Comparison of ENCODE assay signal across 8 cellular contexts in genomic region chr1:9721606-9722377, GRCh38.
A peak's percentile ranks its signal among the peaks of the same experiment; 100 is the strongest.
DNase-seq lines count a peak whose midpoint lies in the region; ATAC-seq and TF ChIP-seq lines count a peak whose summit lies in the region.

No MANE protein-coding gene starts in this region.

- WGBS in body of pancreas, 2 donors, result 65 to 71% methylated on average over 7 to 24 of the region's 29 CpGs
- 89% methylated on average over 5 of the region's 29 CpGs for WGBS in right lobe of liver (ENCODE audit: insufficient coverage, low coverage, low lambda C conversion rate, missing lambda C conversion rate)
- 86% methylated on average over 8 of the region's 29 CpGs for whole genome bisulfite sequencing in suprapubic skin

- ATAC-seq in body of pancreas, result no peak
- peak in 1 of 4 donors; percentile 13 for ATAC-seq in right lobe of liver
- ATAC-seq in HG03378 (IDR thresholded peaks at IDR 0.05; ENCODE audit: unreplicated experiment), result no peak

- no peak for TF ChIP-seq EP300 in suprapubic skin (IDR thresholded peaks at IDR 0.05)

- H3K9me3 ChIP-seq in body of pancreas, result peaks cover 0 to 10% (median 0%) of the 10 kb centered on the region in 3 donors
- H3K9me3 ChIP-seq in right lobe of liver, result no peaks in the 10 kb centered on the region
- no peaks in the 10 kb centered on the region for H3K9me3 ChIP-seq in suprapubic skin

- TF ChIP-seq CTCF in AG04449 (IDR thresholded peaks at IDR 0.05; ENCODE audit: insufficient read depth, low read length, missing control alignments), result peak; percentile 64
- TF ChIP-seq CTCF in body of pancreas (IDR thresholded peaks at IDR 0.05), result peak in 6 of 7 experiments; percentile 21 to 31 (median 26)
- TF ChIP-seq CTCF in right lobe of liver (IDR thresholded peaks at IDR 0.05), result peak; percentile 24 to 50 (median 44)
- TF ChIP-seq CTCF in suprapubic skin (IDR thresholded peaks at IDR 0.05), result peak in 1 of 2 donors; percentile 63

- CTCF ChIA-PET in AG04449 (lab: Yijun Ruan, JAX), result interaction anchor here (0.7 to 7.2 kb wide), 18 partner anchors 9 to 148 kb away, joined by 3 to 82 read pairs (median 4); no protein-coding TSS in a partner anchor

- no peaks in the 10 kb centered on the region for H3K27me3 ChIP-seq in H7 (ENCODE audit: control insufficient read depth, insufficient read depth, low read length)
- no peaks in the 10 kb centered on the region for H3K27me3 ChIP-seq in body of pancreas
- H3K27me3 ChIP-seq in right lobe of liver, result no peaks in the 10 kb centered on the region
- no peaks in the 10 kb centered on the region for H3K27me3 ChIP-seq in suprapubic skin

- intact Hi-C loops in body of pancreas (cut with DNase I) (no loop called here), right lobe of liver (cut with DNase I) (no loop called here)

- H3K4me3 ChIP-seq in AG04449 (ENCODE audit: low read depth, low read length) (no peak overlapping the region), H7 (ENCODE audit: insufficient read depth, low read depth, low read length) (no peak overlapping the region), body of pancreas (no peak overlapping the region), right lobe of liver (no peak overlapping the region), suprapubic skin (no peak overlapping the region)

- no peak for TF ChIP-seq POLR2A in body of pancreas (IDR thresholded peaks at IDR 0.05)
- no peak for TF ChIP-seq POLR2A in right lobe of liver (IDR thresholded peaks at IDR 0.05)
- no peak for TF ChIP-seq POLR2A in suprapubic skin (IDR thresholded peaks at IDR 0.05)

- H3K27ac ChIP-seq in body of pancreas (no peak overlapping the region), right lobe of liver (no peak overlapping the region), suprapubic skin (no peak overlapping the region)

- POLR2A ChIA-PET in AG04449 (lab: Yijun Ruan, JAX), result no interaction called here

- H3K36me3 ChIP-seq in H7 (replicated peaks; ENCODE audit: control insufficient read depth, insufficient read depth, low read length) (peaks cover 8% of the 10 kb centered on the region), body of pancreas (replicated peaks in 1 of 2; ENCODE audit: insufficient read depth in 1 of 2, low read depth in 2 of 2) (no peaks in the 10 kb centered on the region), right lobe of liver (peaks cover 0 to 5% (median 0%) of the 10 kb centered on the region in 4 donors), suprapubic skin (peaks cover 34% of the 10 kb centered on the region)

- DNase-seq in AG04449 (ENCODE audit: low read depth, low spot score) (no peak), H7 (peak; percentile 98), UCSD-AML1 (lab: John Stamatoyannopoulos, UW; ENCODE audit: unreplicated experiment) (peak; percentile 50), body of pancreas (peak in 1 of 4 donors; percentile 28), right lobe of liver (no peak), suprapubic skin (ENCODE audit: low spot score in 2 of 2) (no peak)
- peak; percentile 62 to 70 for DNase-seq in stimulated activated CD8-positive, alpha-beta memory T cell treated with anti-CD3 and anti-CD28 coated beads, Interleukin-7, amount 100 ng/mL, for 4 hours (ENCODE audit: low read depth in 2 of 2)

- H3K4me1 ChIP-seq in body of pancreas, result no peaks in the 10 kb centered on the region
- no peaks in the 10 kb centered on the region for H3K4me1 ChIP-seq in right lobe of liver
- peaks cover 21% of the 10 kb centered on the region for H3K4me1 ChIP-seq in suprapubic skin

Comparison
In these comparisons a context has a peak if more than half of its experiments do, and no peak if none do; other contexts are left out.
1. DNase-seq: peak in H7 (single experiment), UCSD-AML1 (single experiment) and stimulated activated CD8-positive, alpha-beta memory T cell treated with anti-CD3 and anti-CD28 coated beads, Interleukin-7, amount 100 ng/mL, for 4 hours (2 of 2); none in AG04449 (single experiment), right lobe of liver (0 of 3) and suprapubic skin (0 of 2).